ENCODE assay signal across 8 cellular contexts in genomic region chr2:119544075-119545031, GRCh38. TPM values are rescaled to one million over a fixed set of nuclear protein-coding genes. Genes with fewer than 3 reads are reported as not detected.
A peak's percentile ranks its signal among the peaks of the same experiment; 100 is the strongest.
DNase-seq lines count a peak whose midpoint lies in the region; TF ChIP-seq lines count a peak whose summit lies in the region.

CFAP221 (plus strand) TSS chr2:119544449; CDS start chr2:119546132, 1,683 bp downstream.

- peaks cover 0 to 8% (median 3%) of the 10 kb centered on the region in 5 donors for H3K9me3 Mint-ChIP-seq in CD8-positive, alpha-beta memory T cell
- H3K9me3 Mint-ChIP-seq in IgD-negative memory B cell = peaks cover 0 to 10% (median 5%) of the 10 kb centered on the region in 3 donors

- intact Hi-C loops in breast epithelium (cut with DNase I; ENCODE audit: low total_unique reads) = loop anchor here (5.0 kb wide), 1 partner anchor 1307 kb away; no protein-coding TSS in a partner anchor

- CTCF ChIA-PET in CD8-positive, alpha-beta memory T cell (lab: Charles Lee) = no interaction called here

- H3K27me3 Mint-ChIP-seq in CD8-positive, alpha-beta memory T cell = peaks cover 56 to 61% of the 10 kb centered on the region in 2 donors
- H3K27me3 Mint-ChIP-seq in IgD-negative memory B cell = peaks cover 49% of the 10 kb centered on the region

- H3K27ac ChIP-seq in CD8-positive, alpha-beta memory T cell (ENCODE audit: low read depth, low read length) = no peak within 1 kb of the TSS
- no peak within 1 kb of the TSS for H3K27ac ChIP-seq in breast epithelium

- POLR2A ChIA-PET in CD8-positive, alpha-beta memory T cell (lab: Charles Lee) = no interaction called here

- no peaks in the 10 kb centered on the region for H3K36me3 ChIP-seq in CD8-positive, alpha-beta memory T cell (ENCODE audit: insufficient read depth, low read length)
- no peaks in the 10 kb centered on the region for H3K36me3 ChIP-seq in breast epithelium

- no peaks in the 10 kb centered on the region for H3K4me1 ChIP-seq in CD8-positive, alpha-beta memory T cell (ENCODE audit: insufficient read depth, low read length)
- H3K4me1 ChIP-seq in breast epithelium = no peaks in the 10 kb centered on the region

- TF ChIP-seq CTCF in GM20000 (IDR thresholded peaks at IDR 0.05; ENCODE audit: extremely low read depth, missing control alignments) = no peak
- no peak for TF ChIP-seq CTCF in breast epithelium (IDR thresholded peaks at IDR 0.05)

- peak within 1 kb of the TSS in 5 of 7 donors; percentile 20 to 53 (median 52) for H3K4me3 Mint-ChIP-seq in CD8-positive, alpha-beta memory T cell
- peak within 1 kb of the TSS; percentile 50 to 89 (median 69) for H3K4me3 Mint-ChIP-seq in IgD-negative memory B cell

- H3K9me3 ChIP-seq in CD8-positive, alpha-beta memory T cell (ENCODE audit: low read length) = no peaks in the 10 kb centered on the region
- no peaks in the 10 kb centered on the region for H3K9me3 ChIP-seq in breast epithelium

- peaks cover 3% of the 10 kb centered on the region for H3K27me3 ChIP-seq in CD8-positive, alpha-beta memory T cell (ENCODE audit: insufficient read depth, low read length, poor library complexity, severe bottlenecking)
- H3K27me3 ChIP-seq in breast epithelium = peaks cover 0 to 13% of the 10 kb centered on the region in 2 donors

- no peak within 1 kb of the TSS for H3K4me3 ChIP-seq in CD8-positive, alpha-beta memory T cell (ENCODE audit: low read length)
- peak within 1 kb of the TSS; percentile 39 to 65 (median 52) for H3K4me3 ChIP-seq in breast epithelium
- H3K4me3 ChIP-seq in skeletal muscle cell (ENCODE audit: low read depth, low read length) = peak within 1 kb of the TSS; percentile 56

- H3K27ac Mint-ChIP-seq in CD8-positive, alpha-beta memory T cell = no peak within 1 kb of the TSS
- peak within 1 kb of the TSS in 1 of 3 donors; percentile 83 for H3K27ac Mint-ChIP-seq in IgD-negative memory B cell

- no peak for TF ChIP-seq POLR2A in breast epithelium (IDR thresholded peaks at IDR 0.05)

- peak in 1 of 5 donors; percentile 7 for DNase-seq in CD8-positive, alpha-beta memory T cell
- DNase-seq in GM20000 (ENCODE audit: low spot score) = peak; percentile 72
- peak; percentile 28 for DNase-seq in SKM-1 treated with dmso at 0.1 percent for 144 hours (lab: John Stamatoyannopoulos, UW; ENCODE audit: unreplicated experiment)
- DNase-seq in breast epithelium (ENCODE audit: low spot score in 2 of 2) = peak; percentile 28 to 60
- peak; percentile 93 for DNase-seq in iPS-NIHi7 (ENCODE audit: extremely low spot score)
- peak; percentile 24 for DNase-seq in skeletal muscle cell (ENCODE audit: low read depth)
- no peak for DNase-seq in NCI-H2107 treated with DMSO at 0.1 percent for 48 hours (lab: John Stamatoyannopoulos, UW; ENCODE audit: unreplicated experiment)

- H3K36me3 Mint-ChIP-seq in CD8-positive, alpha-beta memory T cell = peaks cover 0 to 3% (median 0%) of the 10 kb centered on the region in 3 donors
- peaks cover 2% of the 10 kb centered on the region for H3K36me3 Mint-ChIP-seq in IgD-negative memory B cell

- peaks cover 10 to 12% (median 11%) of the 10 kb centered on the region in 3 donors for H3K4me1 Mint-ChIP-seq in CD8-positive, alpha-beta memory T cell
- H3K4me1 Mint-ChIP-seq in IgD-negative memory B cell = peaks cover 5 to 11% (median 8%) of the 10 kb centered on the region in 3 donors

RNA-seq across cellular contexts. Expression of gene CFAP221, which starts in this region (rescaled TPM):
- total RNA-seq in CD8-positive, alpha-beta memory T cell = not detected
- polyA plus RNA-seq in CD8-positive, alpha-beta memory T cell = not detected
- not detected for polyA plus RNA-seq in IgD-negative memory B cell
- 1 to 10 TPM in 1 of 3 donors, under 1 TPM in 1, not detected in 1; 0.98 to 3.5 TPM for total RNA-seq in breast epithelium
